Comparison of ENCODE assay signal across 24 cellular contexts in the genomic region with DNA sequence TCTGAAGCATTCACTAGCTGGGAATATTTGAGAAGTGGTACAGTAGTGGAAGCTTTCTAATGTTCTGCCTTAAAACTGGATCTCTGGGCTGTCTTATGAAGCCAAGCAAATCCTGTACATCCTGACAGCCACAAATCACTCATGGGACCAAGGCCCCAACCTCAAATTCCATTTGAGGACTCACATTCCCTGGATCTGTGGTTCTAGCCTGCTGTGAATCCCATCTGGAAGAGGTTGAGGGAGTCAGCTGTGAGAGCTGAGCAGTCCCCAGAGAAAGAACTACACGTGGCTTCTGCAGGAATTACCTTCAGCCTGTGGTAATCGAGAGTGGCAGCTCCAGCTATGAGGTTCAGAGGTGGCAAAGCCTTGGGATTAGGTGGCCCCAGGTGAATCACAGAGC.
"Had no signal": no experiment of that assay in that cellular context is flagged by ENCODE, and none has a peak within 500 bp of the region (broad histone marks: within the 10 kb centered on the region; RNA-seq: fewer than 3 reads in every experiment).

No MANE protein-coding gene starts in this region.

- H3K27me3 ChIP-seq: body of pancreas, cardiac muscle cell, foreskin keratinocyte, upper lobe of left lung had no signal

- H3K27ac Mint-ChIP-seq: activated CD4-positive, alpha-beta memory T cell treated with anti-CD3 and anti-CD28 coated beads for 36 hours; activated naive CD8-positive, alpha-beta T cell treated with anti-CD3 and anti-CD28 coated beads, Interleukin-2, amount 50 U/mL, for 24 hours; activated T-cell treated with anti-CD3 and anti-CD28 coated beads, Interleukin-2, amount 50 U/mL, for 72 hours; dendritic cell treated with granulocyte-macrophage colony-stimulating factor and Interleukin-4, amounts not matched to agents 40 ng/mL and 50 ng/mL, for 4 days; stimulated activated naive B cell treated with anti-CD40 and anti-IgM and Interleukin-4, amounts not matched to agents 10 μg/mL and 1 μg/mL and 100 μg/mL, for 72 hours; T-helper 1 cell treated with Interleukin-12 subunit alpha and Interleukin-12 subunit beta and Interleukin-4 antibody, amounts not matched to agents 30 μg/mL and 1 μg/mL, for 36 hours; WTC11 had no signal

- H3K4me3 ChIP-seq: body of pancreas, cardiac muscle cell, upper lobe of left lung had no signal

- H3K4me1 ChIP-seq: body of pancreas, foreskin keratinocyte had no signal

- H3K4me3 Mint-ChIP-seq: activated CD4-positive, alpha-beta memory T cell treated with anti-CD3 and anti-CD28 coated beads for 36 hours; activated naive CD8-positive, alpha-beta T cell treated with anti-CD3 and anti-CD28 coated beads, Interleukin-2, amount 50 U/mL, for 24 hours; activated T-cell treated with anti-CD3 and anti-CD28 coated beads, Interleukin-2, amount 50 U/mL, for 72 hours; dendritic cell treated with granulocyte-macrophage colony-stimulating factor and Interleukin-4, amounts not matched to agents 40 ng/mL and 50 ng/mL, for 4 days; neural crest cell; stimulated activated naive B cell treated with anti-CD40 and anti-IgM and Interleukin-4, amounts not matched to agents 10 μg/mL and 1 μg/mL and 100 μg/mL, for 72 hours; T-helper 1 cell treated with Interleukin-12 subunit alpha and Interleukin-12 subunit beta and Interleukin-4 antibody, amounts not matched to agents 30 μg/mL and 1 μg/mL, for 36 hours; WTC11 had no signal

- H3K27ac ChIP-seq: body of pancreas, cardiac muscle cell, foreskin keratinocyte, upper lobe of left lung had no signal

- H3K9me3 ChIP-seq: body of pancreas, upper lobe of left lung had no signal

- H3K27me3 Mint-ChIP-seq: activated CD4-positive, alpha-beta memory T cell treated with anti-CD3 and anti-CD28 coated beads for 36 hours; activated naive CD8-positive, alpha-beta T cell treated with anti-CD3 and anti-CD28 coated beads, Interleukin-2, amount 50 U/mL, for 24 hours; dendritic cell treated with granulocyte-macrophage colony-stimulating factor and Interleukin-4, amounts not matched to agents 40 ng/mL and 50 ng/mL, for 4 days had no signal

- DNase-seq: activated CD4-positive, alpha-beta memory T cell treated with anti-CD3 and anti-CD28 coated beads for 36 hours; activated CD4-positive, alpha-beta T cell treated with anti-CD3 and anti-CD28 coated beads for 48 hours; activated effector memory CD4-positive, alpha-beta T cell treated with anti-CD3 and anti-CD28 coated beads, Interleukin-2, amount 50 U/mL, for 16 hours; activated naive CD4-positive, alpha-beta T cell treated with anti-CD3 and anti-CD28 coated beads, Interleukin-2, amount 50 U/mL, for 16 hours; activated naive CD8-positive, alpha-beta T cell treated with anti-CD3 and anti-CD28 coated beads, Interleukin-2, amount 50 U/mL, for 24 hours; activated T-cell treated with anti-CD3 and anti-CD28 coated beads, Interleukin-2, amount 50 U/mL, for 72 hours; body of pancreas; effector CD4-positive, alpha-beta T cell; erythroblast; foreskin keratinocyte; hippocampal formation; left ventricle myocardium superior; occipital lobe; stimulated activated CD4-positive, alpha-beta T cell treated with anti-CD3 and anti-CD28 coated beads, Interleukin-2, amount 100 ng/mL, for 48 hours; stimulated activated CD8-positive, alpha-beta memory T cell treated with anti-CD3 and anti-CD28 coated beads, Interleukin-4, amount 100 ng/mL, for 48 hours; stimulated activated naive B cell treated with anti-CD40 and anti-IgM and Interleukin-4, amounts not matched to agents 10 μg/mL and 1 μg/mL and 100 μg/mL, for 72 hours; T1000; upper lobe of left lung had no signal

- H3K36me3 Mint-ChIP-seq: activated CD4-positive, alpha-beta memory T cell treated with anti-CD3 and anti-CD28 coated beads for 36 hours; stimulated activated naive B cell treated with anti-CD40 and anti-IgM and Interleukin-4, amounts not matched to agents 10 μg/mL and 1 μg/mL and 100 μg/mL, for 72 hours; WTC11 had no signal

- ATAC-seq: activated naive CD8-positive, alpha-beta T cell treated with anti-CD3 and anti-CD28 coated beads, Interleukin-2, amount 50 U/mL, for 24 hours; activated T-cell treated with anti-CD3 and anti-CD28 coated beads, Interleukin-2, amount 50 U/mL, for 72 hours; body of pancreas; foreskin keratinocyte; left ventricle myocardium superior; sciatic nerve; stimulated activated naive B cell treated with anti-CD40 and anti-IgM and Interleukin-4, amounts not matched to agents 10 μg/mL and 1 μg/mL and 100 μg/mL, for 72 hours; WTC11 had no signal

- H3K9me3 Mint-ChIP-seq: activated CD4-positive, alpha-beta memory T cell treated with anti-CD3 and anti-CD28 coated beads for 36 hours; activated naive CD8-positive, alpha-beta T cell treated with anti-CD3 and anti-CD28 coated beads, Interleukin-2, amount 50 U/mL, for 24 hours; activated T-cell treated with anti-CD3 and anti-CD28 coated beads, Interleukin-2, amount 50 U/mL, for 72 hours; dendritic cell treated with granulocyte-macrophage colony-stimulating factor and Interleukin-4, amounts not matched to agents 40 ng/mL and 50 ng/mL, for 4 days; neural crest cell; stimulated activated naive B cell treated with anti-CD40 and anti-IgM and Interleukin-4, amounts not matched to agents 10 μg/mL and 1 μg/mL and 100 μg/mL, for 72 hours; T-helper 1 cell treated with Interleukin-12 subunit alpha and Interleukin-12 subunit beta and Interleukin-4 antibody, amounts not matched to agents 30 μg/mL and 1 μg/mL, for 36 hours had no signal

- H3K4me1 Mint-ChIP-seq: activated naive CD8-positive, alpha-beta T cell treated with anti-CD3 and anti-CD28 coated beads, Interleukin-2, amount 50 U/mL, for 24 hours; neural crest cell; stimulated activated naive B cell treated with anti-CD40 and anti-IgM and Interleukin-4, amounts not matched to agents 10 μg/mL and 1 μg/mL and 100 μg/mL, for 72 hours had no signal

- H3K36me3 ChIP-seq: cardiac muscle cell, upper lobe of left lung had no signal
